ENCODE assay signal across 7 cellular contexts in the genomic region with DNA sequence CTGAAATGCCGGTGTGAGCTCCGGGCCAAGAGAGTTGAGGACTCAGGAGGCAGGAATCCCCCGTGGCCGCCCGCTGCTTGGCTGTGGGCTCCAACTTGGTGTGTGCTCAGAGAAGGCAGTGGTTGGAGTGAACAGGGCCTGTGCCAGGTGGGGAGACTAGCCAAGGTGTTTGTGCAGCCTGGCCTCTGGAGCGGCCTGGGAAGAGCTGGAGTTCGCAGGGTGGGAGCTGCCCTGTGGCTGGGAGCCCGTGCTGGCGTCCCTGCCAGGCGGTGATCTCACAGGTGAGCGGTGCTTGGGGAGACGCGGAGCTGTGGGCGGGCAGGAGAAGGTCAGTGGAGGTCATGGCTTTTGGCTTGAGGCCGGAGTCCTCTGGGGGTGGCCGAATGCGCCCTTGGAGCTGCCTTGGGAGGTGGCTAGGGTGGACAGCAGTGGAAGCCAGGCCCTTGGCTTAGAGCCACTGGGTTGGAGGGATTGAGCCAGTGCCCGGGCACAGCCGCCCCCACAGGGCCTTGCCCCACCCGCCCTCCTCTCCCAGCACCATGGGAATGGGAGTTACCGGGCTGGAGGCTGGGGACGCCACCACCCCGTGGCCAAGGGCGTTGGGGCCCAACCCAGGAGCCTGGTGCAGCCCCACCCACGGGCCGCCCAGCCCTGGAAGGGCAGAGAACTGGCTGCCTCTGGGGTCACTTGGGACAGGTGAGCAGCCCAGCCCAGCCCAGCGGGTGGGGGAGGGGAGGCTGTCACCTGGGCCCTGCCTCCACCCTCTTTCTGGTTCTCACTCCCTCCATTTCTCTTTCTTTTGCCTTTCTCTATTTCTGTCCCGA. TPM values are rescaled to one million over a fixed set of nuclear protein-coding genes. Genes with fewer than 3 reads are reported as not detected.
DNase-seq lines count a peak whose midpoint lies in the region; ATAC-seq and TF ChIP-seq lines count a peak whose summit lies in the region.

No MANE protein-coding gene starts in this region.

- H3K4me3 ChIP-seq in PC-9 (peak overlapping the region; percentile 94), mesenchymal stem cell (ENCODE audit: insufficient read depth in 1 of 2, low read depth in 1 of 2, low read length in 2 of 2) (peak overlapping the region; percentile 35 to 80), tibial nerve (peak overlapping the region in 3 of 4 donors; percentile 55 to 69 (median 68))

- H3K9me2 ChIP-seq in PC-9 (ENCODE audit: insufficient read depth): no peaks in the 10 kb centered on the region

- 0 out of 2 replicates have a peak, but pooled peaks cover under 1% of the 10 kb centered on the region for H4K20me1 ChIP-seq in PC-9 (ENCODE audit: insufficient read depth)

- no peak overlapping the region for H2AFZ ChIP-seq in PC-9
- no peak overlapping the region for H2AFZ ChIP-seq in mesenchymal stem cell (ENCODE audit: low read depth, low read length)

- peak overlapping the region; percentile 99 for H4K91ac ChIP-seq in mesenchymal stem cell (ENCODE audit: low read length)

- peak overlapping the region; percentile 90 to 97 for H3K4ac ChIP-seq in mesenchymal stem cell (ENCODE audit: low read depth in 1 of 2, low read length in 2 of 2)

- H3K23ac ChIP-seq in mesenchymal stem cell (ENCODE audit: low read length in 2 of 2): peak overlapping the region in 1 of 2 experiments; percentile 66

- TF ChIP-seq CTCF in PC-9 (conservative IDR thresholded peaks at IDR 0.05) (no peak), tibial nerve (IDR thresholded peaks at IDR 0.05) (no peak)

- 45% methylated on average over 26 of the region's 28 CpGs for WGBS in mesenchymal stem cell
- 14 to 17% methylated on average over 26 to 27 of the region's 28 CpGs for WGBS in tibial nerve, 2 donors

- peak overlapping the region; percentile 63 for H4K8ac ChIP-seq in mesenchymal stem cell (ENCODE audit: low read length)

- no peak for ATAC-seq in GM18505 (IDR thresholded peaks at IDR 0.05; ENCODE audit: unreplicated experiment)

- DNase-seq in PC-9 (peak; percentile 79 to 96), mesenchymal stem cell (peak; percentile 54), tibial nerve (ENCODE audit: low spot score in 2 of 2) (peak in 1 of 2 donors; percentile 41), NCI-H146 treated with DMSO at 0.1 percent for 48 hours (lab: John Stamatoyannopoulos, UW; ENCODE audit: unreplicated experiment) (no peak), putamen (ENCODE audit: low spot score) (no peak)

- peaks cover 61% of the 10 kb centered on the region for H3K4me1 ChIP-seq in PC-9 (replicated peaks; ENCODE audit: insufficient read depth)
- H3K4me1 ChIP-seq in mesenchymal stem cell (ENCODE audit: control insufficient read depth, insufficient read depth, low read depth, low read length): peaks cover 79% of the 10 kb centered on the region
- H3K4me1 ChIP-seq in tibial nerve: peaks cover under 1 to 96% (median 74%) of the 10 kb centered on the region in 4 donors

- peak in 1 of 2 donors; percentile 33 for TF ChIP-seq EP300 in tibial nerve (IDR thresholded peaks at IDR 0.05)

- H3K4me2 ChIP-seq in PC-9: peak overlapping the region; percentile 97
- H3K4me2 ChIP-seq in mesenchymal stem cell (ENCODE audit: low read length, poor library complexity, severe bottlenecking): peak overlapping the region; percentile 94

- H2BK5ac ChIP-seq in mesenchymal stem cell (ENCODE audit: low read depth, low read length, poor library complexity, severe bottlenecking): peak overlapping the region; percentile 94

- peak overlapping the region in 1 of 2 experiments; percentile 45 for H3K14ac ChIP-seq in mesenchymal stem cell (ENCODE audit: low read length in 2 of 2)

- CTCF ChIA-PET in PC-9 (lab: Charles Lee): no interaction called here

- TF ChIP-seq POLR2A in GM18505 (IDR thresholded peaks at IDR 0.05; ENCODE audit: borderline replicate concordance, extremely low read depth, insufficient read depth, insufficient read length): peak; percentile 35
- TF ChIP-seq POLR2A in tibial nerve (IDR thresholded peaks at IDR 0.05): no peak

- peak overlapping the region; percentile 83 for H2BK15ac ChIP-seq in mesenchymal stem cell (ENCODE audit: low read depth, poor library complexity, severe bottlenecking)

- H3K9me3 ChIP-seq in PC-9 (ENCODE audit: insufficient read depth, low read depth) (no peaks in the 10 kb centered on the region), mesenchymal stem cell (ENCODE audit: control insufficient read depth, low read length) (no peaks in the 10 kb centered on the region), tibial nerve (no peaks in the 10 kb centered on the region)

- H3K79me1 ChIP-seq in mesenchymal stem cell (replicated peaks; ENCODE audit: low read length, poor library complexity, severe bottlenecking): peaks cover 5% of the 10 kb centered on the region

- H3K79me2 ChIP-seq in PC-9 (ENCODE audit: low read depth): peaks cover 11% of the 10 kb centered on the region

- peak overlapping the region; percentile 97 for H2BK120ac ChIP-seq in mesenchymal stem cell (ENCODE audit: low read depth, low read length)

- H2BK12ac ChIP-seq in mesenchymal stem cell (ENCODE audit: low read length in 2 of 2): peak overlapping the region; percentile 88 to 90

- no peaks in the 10 kb centered on the region for H3K36me3 ChIP-seq in PC-9 (ENCODE audit: low read depth)
- H3K36me3 ChIP-seq in mesenchymal stem cell (ENCODE audit: control insufficient read depth in 1 of 2, insufficient read depth in 2 of 2, low read depth in 1 of 2, low read length in 2 of 2): peaks cover 15 to 34% of the 10 kb centered on the region in 2 experiments
- peaks cover 0 to 13% (median 3%) of the 10 kb centered on the region in 3 donors for H3K36me3 ChIP-seq in tibial nerve

- H3F3A ChIP-seq in PC-9 (ENCODE audit: insufficient read depth, low read depth): peaks cover 59% of the 10 kb centered on the region

- intact Hi-C loops in PC-9 (cut with micrococcal nuclease; ENCODE audit: unreplicated experiment): loop anchor here (1.0 kb wide), 1 partner anchor 9 kb away; no protein-coding TSS in a partner anchor

- H3K18ac ChIP-seq in mesenchymal stem cell (ENCODE audit: low read depth in 1 of 2, low read length in 2 of 2): peak overlapping the region; percentile 98 to 99

- H3K27me3 ChIP-seq in PC-9 (ENCODE audit: insufficient read depth, low read depth) (no peaks in the 10 kb centered on the region), mesenchymal stem cell (ENCODE audit: control insufficient read depth in 1 of 2, insufficient read depth in 1 of 2, low read length in 2 of 2) (no peaks in the 10 kb centered on the region), tibial nerve (no peaks in the 10 kb centered on the region)

- no TSS peak for BruUV-seq in PC-9 (replicated peaks; lab: Mats Ljungman, UMichigan)

- peak overlapping the region; percentile 91 for H3K9ac ChIP-seq in mesenchymal stem cell (ENCODE audit: low read length)

- H3K27ac ChIP-seq in PC-9: peak overlapping the region; percentile 90
- peak overlapping the region; percentile 94 for H3K27ac ChIP-seq in cingulate gyrus (ENCODE audit: low read depth, low read length)
- peak overlapping the region; percentile 78 for H3K27ac ChIP-seq in mesenchymal stem cell (ENCODE audit: low read length, poor library complexity, severe bottlenecking)
- peak overlapping the region; percentile 76 to 99 (median 95) for H3K27ac ChIP-seq in tibial nerve

- POLR2A ChIA-PET in PC-9 (lab: Charles Lee; ENCODE audit: unreplicated experiment): interaction anchor here (0.6 to 1.1 kb wide), 4 partner anchors 9 to 197 kb away, joined by 3 to 4 read pairs (median 4); no protein-coding TSS in a partner anchor

- peak overlapping the region; percentile 55 for H2AK5ac ChIP-seq in mesenchymal stem cell (ENCODE audit: low read length, severe bottlenecking)

RNA-seq across cellular contexts. Expression of a gene that starts 7.1 kb away (rescaled TPM):
- 86.9 and 143 TPM in 2 replicates for total RNA-seq in PC-9 (2021)
- polyA plus RNA-seq in mesenchymal stem cell (2013, experiment 1 of 2): 118 TPM
- polyA plus RNA-seq in mesenchymal stem cell (2013, experiment 2 of 2): 120 TPM
- total RNA-seq in tibial nerve: 100 to 1,000 TPM; 389 to 640 (median 576) TPM

RNA-seq across cellular contexts. Expression of a gene that starts 13.3 kb away (rescaled TPM):
- total RNA-seq in PC-9 (2021) (51.8 and 64.2 TPM in 2 replicates), tibial nerve (10 to 100 TPM; 25.5 to 80.7 (median 52.0) TPM)
- 60.2 TPM for polyA plus RNA-seq in mesenchymal stem cell (2013, experiment 1 of 2)
- polyA plus RNA-seq in mesenchymal stem cell (2013, experiment 2 of 2): 59.6 TPM

RNA-seq across cellular contexts. Expression of a gene that starts 13.7 kb away (rescaled TPM):
- total RNA-seq in PC-9 (2021): 61.4 and 92.0 TPM in 2 replicates
- polyA plus RNA-seq in mesenchymal stem cell (2013, experiment 1 of 2): 58.6 TPM
- 58.0 TPM for polyA plus RNA-seq in mesenchymal stem cell (2013, experiment 2 of 2)
- total RNA-seq in tibial nerve: 10 to 100 TPM; 17.4 to 51.9 (median 39.4) TPM

RNA-seq across cellular contexts. Expression of a gene that starts 20.5 kb away (rescaled TPM):
- 157 and 214 TPM in 2 replicates for total RNA-seq in PC-9 (2021)
- 121 TPM for polyA plus RNA-seq in mesenchymal stem cell (2013, experiment 1 of 2)
- polyA plus RNA-seq in mesenchymal stem cell (2013, experiment 2 of 2): 127 TPM
- 100 to 1,000 TPM in 3 of 4 donors, 10 to 100 TPM in 1; 67.5 to 140 (median 127) TPM for total RNA-seq in tibial nerve

RNA-seq across cellular contexts. Expression of a gene that starts 23.6 kb away (rescaled TPM):
- total RNA-seq in PC-9 (2021) (1.6 TPM in 1 of 2 replicates, not detected in the other), tibial nerve (not detected)
- 0.06 TPM for polyA plus RNA-seq in mesenchymal stem cell (2013, experiment 1 of 2)
- 0.15 TPM for polyA plus RNA-seq in mesenchymal stem cell (2013, experiment 2 of 2)

Comparison
In these comparisons a context has a peak if more than half of its experiments do, and no peak if none do; other contexts are left out.
1. DNase-seq: peak in PC-9 (2 of 2) and mesenchymal stem cell (single experiment); none in NCI-H146 treated with DMSO at 0.1 percent for 48 hours (single experiment) and putamen (single experiment).
2. Peak in every context shown above with its lines, with median percentiles within 50 percentile points of each other: H3K27ac ChIP-seq and H3K4me3 ChIP-seq.